Comparison of ENCODE assay signal across 1 cellular context in the genomic region with DNA sequence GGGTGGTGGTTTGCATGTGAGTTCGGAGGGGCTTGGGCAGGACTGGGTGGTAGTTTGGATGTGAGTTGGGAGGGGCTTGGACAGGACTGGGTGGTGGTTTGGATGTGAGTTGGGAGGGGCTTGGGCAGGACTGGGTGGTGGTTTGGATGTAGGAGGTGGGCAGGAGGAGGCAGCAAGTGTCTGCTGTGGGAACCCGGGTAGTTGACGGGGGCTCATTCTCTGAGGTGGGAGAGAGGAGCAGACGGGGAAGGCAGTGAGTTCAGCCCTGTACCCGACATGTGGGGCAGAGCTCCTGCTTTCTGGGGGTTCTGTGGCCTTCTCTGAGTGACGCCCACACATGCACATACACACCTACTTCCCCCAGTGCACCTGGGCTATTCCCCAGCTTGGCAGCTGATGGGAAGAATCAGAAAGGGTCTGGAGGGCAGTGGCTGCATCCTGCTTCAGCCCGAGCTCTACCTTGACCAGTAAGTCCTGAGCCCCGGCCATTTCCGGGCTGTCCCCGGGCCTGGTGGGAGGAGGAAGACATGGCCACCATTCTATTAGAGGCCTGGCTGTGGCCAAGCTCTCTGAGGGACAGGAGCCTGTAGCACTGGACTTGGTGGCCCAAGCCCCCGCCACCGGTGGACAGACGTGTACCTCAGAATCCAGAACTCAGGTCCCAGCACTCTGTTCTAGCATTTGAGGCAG.
TF ChIP-seq lines count a peak whose summit lies in the region.

No MANE protein-coding gene starts in this region.

TF ChIP-seq in IMR-90, 13 proteins besides CTCF, POLR2A, EP300 and RAD21 (continued from another document):
- TF ChIP-seq FOS (IDR thresholded peaks at IDR 0.05; ENCODE audit: low read depth, low read length) (no peak), RCOR1 (IDR thresholded peaks at IDR 0.05; ENCODE audit: insufficient replicate concordance, low read length) (no peak), SMC3 (IDR thresholded peaks at IDR 0.05; ENCODE audit: low read depth, low read length) (no peak), MAZ (IDR thresholded peaks at IDR 0.05; ENCODE audit: borderline replicate concordance, low read depth, low read length) (no peak), MAFK (IDR thresholded peaks at IDR 0.05; ENCODE audit: low read depth, low read length) (no peak), MXI1 (IDR thresholded peaks at IDR 0.05; ENCODE audit: borderline replicate concordance, low read depth, low read length) (no peak), CHD1 (IDR thresholded peaks at IDR 0.05; ENCODE audit: low read depth, low read length) (no peak)
